9 cellular contexts compared by ENCODE assay signal in genomic region chr2:110732422-110733413, GRCh38. TPM values are rescaled to one million over a fixed set of nuclear protein-coding genes. Genes with fewer than 3 reads are reported as not detected.
DNase-seq lines count a peak whose midpoint lies in the region; ATAC-seq lines count a peak whose summit lies in the region.
"Had no signal": no experiment of that assay in that cellular context is flagged by ENCODE, and none has a peak within 500 bp of the region (broad histone marks: within the 10 kb centered on the region; RNA-seq: fewer than 3 reads in every experiment).

TSS of gene ACOXL (plus strand) at chr2:110732573. CDS start at chr2:110768390, 35,817 bp downstream.

- peaks cover 2% of the 10 kb centered on the region for H3K36me3 Mint-ChIP-seq in T-helper 17 cell (ENCODE audit: low read depth)
- H3K36me3 Mint-ChIP-seq in stimulated activated effector memory CD8-positive, alpha-beta T cell treated with anti-CD3 and anti-CD28 coated beads, Interleukin-12 subunit alpha, Interleukin-12 subunit beta, amount 100 ng/mL, for 72 hours: no peaks in the 10 kb centered on the region

- no peaks in the 10 kb centered on the region for H3K9me3 Mint-ChIP-seq in stimulated activated effector memory CD8-positive, alpha-beta T cell treated with anti-CD3 and anti-CD28 coated beads, Interleukin-12 subunit alpha, Interleukin-12 subunit beta, amount 100 ng/mL, for 72 hours

- H3K27me3 Mint-ChIP-seq in T-helper 17 cell: peaks cover 81% of the 10 kb centered on the region

- ATAC-seq in T-helper 17 cell (peak; percentile 60), HG03159 (IDR thresholded peaks at IDR 0.05; ENCODE audit: unreplicated experiment) (no peak)
- peak; percentile 54 for ATAC-seq in stimulated activated effector memory CD8-positive, alpha-beta T cell treated with anti-CD3 and anti-CD28 coated beads, Interleukin-12 subunit alpha, Interleukin-12 subunit beta, amount 100 ng/mL, for 72 hours

- no peaks in the 10 kb centered on the region for H3K9me3 ChIP-seq in T-helper 17 cell (ENCODE audit: control insufficient read depth, low read length, poor library complexity, severe bottlenecking)

- H3K4me1 Mint-ChIP-seq in T-helper 17 cell: peaks cover 11% of the 10 kb centered on the region
- peaks cover 15% of the 10 kb centered on the region for H3K4me1 Mint-ChIP-seq in stimulated activated effector memory CD8-positive, alpha-beta T cell treated with anti-CD3 and anti-CD28 coated beads, Interleukin-12 subunit alpha, Interleukin-12 subunit beta, amount 100 ng/mL, for 72 hours

- DNase-seq in NCI-H748 (lab: John Stamatoyannopoulos, UW; ENCODE audit: unreplicated experiment): peak; percentile 56
- no peak for DNase-seq in NCI-H748 treated with DMSO at 0.1 percent for 48 hours (lab: John Stamatoyannopoulos, UW)
- DNase-seq in T-helper 17 cell: peak in 1 of 3 donors; percentile 18
- peak; percentile 64 for DNase-seq in iPS DF 19.7 (ENCODE audit: low read depth, low spot score)
- no peak for DNase-seq in stimulated activated effector memory CD8-positive, alpha-beta T cell treated with anti-CD3 and anti-CD28 coated beads, Interleukin-12 subunit alpha, Interleukin-12 subunit beta, amount 100 ng/mL, for 72 hours (ENCODE audit: low spot score in 2 of 2)
- no peak for DNase-seq in inferior parietal cortex (ENCODE audit: extremely low spot score)
- DNase-seq in OCI-M1 (lab: John Stamatoyannopoulos, UW): no peak

- H3K4me3 Mint-ChIP-seq in T-helper 17 cell: peak within 1 kb of the TSS; percentile 83
- peak within 1 kb of the TSS; percentile 59 for H3K4me3 Mint-ChIP-seq in stimulated activated effector memory CD8-positive, alpha-beta T cell treated with anti-CD3 and anti-CD28 coated beads, Interleukin-12 subunit alpha, Interleukin-12 subunit beta, amount 100 ng/mL, for 72 hours

- no peak within 1 kb of the TSS for H3K27ac Mint-ChIP-seq in T-helper 17 cell
- H3K27ac Mint-ChIP-seq in stimulated activated effector memory CD8-positive, alpha-beta T cell treated with anti-CD3 and anti-CD28 coated beads, Interleukin-12 subunit alpha, Interleukin-12 subunit beta, amount 100 ng/mL, for 72 hours: no peak within 1 kb of the TSS

RNA-seq across cellular contexts. Expression of gene ACOXL, which starts in this region (rescaled TPM):
- not detected for total RNA-seq in T-helper 17 cell
- total RNA-seq: lung microvascular endothelial cell had no signal

Comparison
In these comparisons a context has a peak if more than half of its experiments do, and no peak if none do; other contexts are left out.
1. DNase-seq: peak in NCI-H748 (single experiment) and iPS DF 19.7 (single experiment); none in NCI-H748 treated with DMSO at 0.1 percent for 48 hours (single experiment), stimulated activated effector memory CD8-positive, alpha-beta T cell treated with anti-CD3 and anti-CD28 coated beads, Interleukin-12 subunit alpha, Interleukin-12 subunit beta, amount 100 ng/mL, for 72 hours (0 of 2), inferior parietal cortex (single experiment) and OCI-M1 (single experiment).
2. Peak in ATAC-seq in T-helper 17 cell; RNA of the gene not detected or under 1 TPM.